ENCODE assay signal across 10 cellular contexts in genomic region chr5:125372694-125373621, GRCh38.
DNase-seq lines count a peak whose midpoint lies in the region; TF ChIP-seq lines count a peak whose summit lies in the region.
"Had no signal": no experiment of that assay in that cellular context is flagged by ENCODE, and none has a peak within 500 bp of the region (broad histone marks: within the 10 kb centered on the region; RNA-seq: fewer than 3 reads in every experiment).

No MANE protein-coding gene starts in this region.

- POLR2A ChIA-PET in OCI-LY7 (lab: Charles Lee): interaction anchor here (0.5 to 1.4 kb wide), 17 partner anchors 13 to 1502 kb away, joined by 3 to 7 read pairs (median 4); no protein-coding TSS in a partner anchor

- intact Hi-C loops in OCI-LY7 (cut with micrococcal nuclease; ENCODE audit: unreplicated experiment): no loop called here

- no peaks in the 10 kb centered on the region for H3K36me3 ChIP-seq in OCI-LY7 (ENCODE audit: insufficient read depth, low read length)
- H3K36me3 ChIP-seq: lower lobe of right lung had no signal

- H2AFZ ChIP-seq in OCI-LY7 (ENCODE audit: low read length): peak overlapping the region; percentile 31; the same call in 1 of the 2 replicates

- no peaks in the 10 kb centered on the region for H3K79me2 ChIP-seq in OCI-LY7 (ENCODE audit: insufficient read depth, low read depth, low read length)

- no peaks in the 10 kb centered on the region for H4K20me1 ChIP-seq in OCI-LY7 (ENCODE audit: insufficient read depth, low read length)

- DNase-seq in NCI-H2107 treated with DMSO at 0.1 percent for 48 hours (lab: John Stamatoyannopoulos, UW; ENCODE audit: unreplicated experiment) (peak; percentile 13), NCI-H2107 (lab: John Stamatoyannopoulos, UW) (no peak), OCI-LY7 (ENCODE audit: low spot score) (peak; percentile 4), foreskin fibroblast (peak; percentile 84 to 91), stromal cell of bone marrow (ENCODE audit: low read depth) (peak; percentile 20), NCI-H2171 treated with DMSO at 0.1 percent for 48 hours (lab: John Stamatoyannopoulos, UW) (no peak), GM20000 (ENCODE audit: low spot score) (no peak), DMS79 treated with DMSO at 0.1 percent for 48 hours (lab: John Stamatoyannopoulos, UW) (no peak)
- DNase-seq: activated effector memory CD4-positive, alpha-beta T cell treated with anti-CD3 and anti-CD28 coated beads, Interleukin-2, amount 50 U/mL, for 16 hours; lower lobe of right lung had no signal

- no peaks in the 10 kb centered on the region for H3K9me3 ChIP-seq in OCI-LY7 (ENCODE audit: low read length)
- H3K9me3 ChIP-seq: lower lobe of right lung had no signal

- H3K4me3 ChIP-seq in OCI-LY7 (ENCODE audit: low read depth, low read length, poor library complexity, severe bottlenecking) (no peak overlapping the region), foreskin fibroblast (ENCODE audit: low read depth in 1 of 2, low read length in 2 of 2) (no peak overlapping the region)
- H3K4me3 ChIP-seq: lower lobe of right lung had no signal

- CTCF ChIA-PET in OCI-LY7 (lab: Charles Lee; ENCODE audit: unreplicated experiment): no interaction called here

- H3K4me1 ChIP-seq in OCI-LY7 (ENCODE audit: insufficient read depth, low read length, poor library complexity, severe bottlenecking): peaks cover 22% of the 10 kb centered on the region
- H3K4me1 ChIP-seq: lower lobe of right lung had no signal

- no peaks in the 10 kb centered on the region for H3K9me2 ChIP-seq in OCI-LY7 (ENCODE audit: insufficient read depth, low read length)

- BruUV-seq in OCI-LY7 (replicated peaks; lab: Mats Ljungman, UMichigan): no TSS peak

- TF ChIP-seq CTCF in OCI-LY7 (conservative IDR thresholded peaks at IDR 0.05; ENCODE audit: low read length) (no peak), foreskin fibroblast (IDR thresholded peaks at IDR 0.05; ENCODE audit: low read depth, low read length) (no peak), GM20000 (IDR thresholded peaks at IDR 0.05; ENCODE audit: extremely low read depth, missing control alignments) (no peak)

- no peak overlapping the region for H3K4me2 ChIP-seq in OCI-LY7 (ENCODE audit: low read length)

- no peak overlapping the region for H3K27ac ChIP-seq in OCI-LY7 (ENCODE audit: low read depth, low read length, poor library complexity, severe bottlenecking)
- H3K27ac ChIP-seq: lower lobe of right lung had no signal

Comparison
In these comparisons a context has a peak if more than half of its experiments do, and no peak if none do; other contexts are left out.
1. DNase-seq: peak in NCI-H2107 treated with DMSO at 0.1 percent for 48 hours (single experiment), OCI-LY7 (single experiment), foreskin fibroblast (2 of 2) and stromal cell of bone marrow (single experiment); none in NCI-H2107 (single experiment), NCI-H2171 treated with DMSO at 0.1 percent for 48 hours (single experiment), GM20000 (single experiment) and DMS79 treated with DMSO at 0.1 percent for 48 hours (single experiment).